21 cellular contexts compared by ENCODE assay signal in genomic region chr9:93665566-93666278, GRCh38.
DNase-seq lines count a peak whose midpoint lies in the region; ATAC-seq and TF ChIP-seq lines count a peak whose summit lies in the region.
"Had no signal": no experiment of that assay in that cellular context is flagged by ENCODE, and none has a peak within 500 bp of the region (broad histone marks: within the 10 kb centered on the region; RNA-seq: fewer than 3 reads in every experiment).

No MANE protein-coding gene starts in this region.

- CTCF ChIA-PET in activated naive CD4-positive, alpha-beta T cell treated with anti-CD3 and anti-CD28 coated beads, Interleukin-2, amount 10 ng/mL, durations not matched to agents 7 days and 5 days (lab: Charles Lee): no interaction called here
- CTCF ChIA-PET in activated naive CD4-positive, alpha-beta T cell treated with anti-CD3 and anti-CD28 coated beads for 36 hours (lab: Charles Lee): interaction anchor here (0.8 to 1.2 kb wide), 2 partner anchors 17 to 490 kb away, joined by 3 read pairs; no protein-coding TSS in a partner anchor

- no peak overlapping the region for H3K27ac ChIP-seq in endodermal cell (ENCODE audit: low read depth, low read length)
- no peak overlapping the region for H3K27ac ChIP-seq in upper lobe of left lung
- H3K27ac ChIP-seq: PC-9, psoas muscle had no signal

- in situ Hi-C loops in G401 (cut with HindIII; ENCODE audit: low sequenced_read_pairs): no loop called here

- TF ChIP-seq EP300 in upper lobe of left lung (IDR thresholded peaks at IDR 0.05): no peak

- no peak overlapping the region for H3K4me3 ChIP-seq in endodermal cell (ENCODE audit: low read length)
- no peak overlapping the region for H3K4me3 ChIP-seq in upper lobe of left lung
- H3K4me3 ChIP-seq: lung, PC-9, psoas muscle had no signal

- H3K4me3 Mint-ChIP-seq in activated naive CD4-positive, alpha-beta T cell treated with anti-CD3 and anti-CD28 coated beads, Interleukin-2, amount 10 ng/mL, durations not matched to agents 7 days and 5 days: no peak overlapping the region
- no peak overlapping the region for H3K4me3 Mint-ChIP-seq in activated naive CD4-positive, alpha-beta T cell treated with anti-CD3 and anti-CD28 coated beads for 36 hours
- H3K4me3 Mint-ChIP-seq in endodermal cell: no peak overlapping the region
- H3K4me3 Mint-ChIP-seq in natural killer cell: no peak overlapping the region
- H3K4me3 Mint-ChIP-seq: brain; CD4-positive, alpha-beta T cell; naive B cell; T-helper 2 cell treated with Interferon-gamma antibody and Interleukin-4, amounts not matched to agents 5 μg/mL and 100 μg/mL, for 36 hours had no signal

- H3K27ac Mint-ChIP-seq in activated naive CD4-positive, alpha-beta T cell treated with anti-CD3 and anti-CD28 coated beads, Interleukin-2, amount 10 ng/mL, durations not matched to agents 7 days and 5 days: no peak overlapping the region
- no peak overlapping the region for H3K27ac Mint-ChIP-seq in activated naive CD4-positive, alpha-beta T cell treated with anti-CD3 and anti-CD28 coated beads for 36 hours
- H3K27ac Mint-ChIP-seq in endodermal cell (no peak overlapping the region), natural killer cell (no peak overlapping the region)
- H3K27ac Mint-ChIP-seq: brain; CD4-positive, alpha-beta T cell; naive B cell; T-helper 2 cell treated with Interferon-gamma antibody and Interleukin-4, amounts not matched to agents 5 μg/mL and 100 μg/mL, for 36 hours had no signal

- H3K27me3 Mint-ChIP-seq in activated naive CD4-positive, alpha-beta T cell treated with anti-CD3 and anti-CD28 coated beads, Interleukin-2, amount 10 ng/mL, durations not matched to agents 7 days and 5 days: no peaks in the 10 kb centered on the region
- no peaks in the 10 kb centered on the region for H3K27me3 Mint-ChIP-seq in activated naive CD4-positive, alpha-beta T cell treated with anti-CD3 and anti-CD28 coated beads for 36 hours (ENCODE audit: low read depth)
- H3K27me3 Mint-ChIP-seq in endodermal cell (ENCODE audit: insufficient read depth) (no peaks in the 10 kb centered on the region), natural killer cell (ENCODE audit: low read depth in 2 of 2) (no peaks in the 10 kb centered on the region)
- H3K27me3 Mint-ChIP-seq: brain; CD4-positive, alpha-beta T cell; naive B cell had no signal

- intact Hi-C loops in activated naive CD4-positive, alpha-beta T cell treated with anti-CD3 and anti-CD28 coated beads for 36 hours (cut with micrococcal nuclease): no loop called here
- intact Hi-C loops in natural killer cell (cut with micrococcal nuclease): no loop called here

- ATAC-seq in natural killer cell: no peak
- ATAC-seq in upper lobe of left lung (ENCODE audit: low FRiP score in 2 of 2): no peak
- no peak for ATAC-seq in HG02763 (IDR thresholded peaks at IDR 0.05; ENCODE audit: unreplicated experiment)
- ATAC-seq in GM21360 (IDR thresholded peaks at IDR 0.05; ENCODE audit: unreplicated experiment): no peak
- ATAC-seq: esophagus mucosa, psoas muscle had no signal

- peaks cover 7% of the 10 kb centered on the region for H3K36me3 ChIP-seq in endodermal cell (ENCODE audit: control insufficient read depth, insufficient read depth, low read length)
- peaks cover 5 to 62% (median 49%) of the 10 kb centered on the region in 4 donors for H3K36me3 ChIP-seq in upper lobe of left lung

- TF ChIP-seq POLR2A in upper lobe of left lung (IDR thresholded peaks at IDR 0.05): no peak

- no peaks in the 10 kb centered on the region for H3K4me1 ChIP-seq in endodermal cell (ENCODE audit: control insufficient read depth, insufficient read depth, low read length)
- H3K4me1 ChIP-seq in upper lobe of left lung: no peaks in the 10 kb centered on the region
- H3K4me1 ChIP-seq: psoas muscle had no signal

- H3K4me1 Mint-ChIP-seq in activated naive CD4-positive, alpha-beta T cell treated with anti-CD3 and anti-CD28 coated beads, Interleukin-2, amount 10 ng/mL, durations not matched to agents 7 days and 5 days: no peaks in the 10 kb centered on the region
- no peaks in the 10 kb centered on the region for H3K4me1 Mint-ChIP-seq in activated naive CD4-positive, alpha-beta T cell treated with anti-CD3 and anti-CD28 coated beads for 36 hours (ENCODE audit: low read depth)
- peaks cover 3% of the 10 kb centered on the region for H3K4me1 Mint-ChIP-seq in endodermal cell
- peaks cover 6 to 25% of the 10 kb centered on the region in 2 donors for H3K4me1 Mint-ChIP-seq in natural killer cell

- H3K27me3 ChIP-seq in endodermal cell (ENCODE audit: control insufficient read depth, insufficient read depth, low read length, poor library complexity, severe bottlenecking): no peaks in the 10 kb centered on the region
- no peaks in the 10 kb centered on the region for H3K27me3 ChIP-seq in upper lobe of left lung

- peaks cover 2% of the 10 kb centered on the region for H3K36me3 Mint-ChIP-seq in activated naive CD4-positive, alpha-beta T cell treated with anti-CD3 and anti-CD28 coated beads, Interleukin-2, amount 10 ng/mL, durations not matched to agents 7 days and 5 days
- no peaks in the 10 kb centered on the region for H3K36me3 Mint-ChIP-seq in activated naive CD4-positive, alpha-beta T cell treated with anti-CD3 and anti-CD28 coated beads for 36 hours (ENCODE audit: low read depth)
- H3K36me3 Mint-ChIP-seq in endodermal cell (ENCODE audit: low read depth) (peaks cover 12% of the 10 kb centered on the region), natural killer cell (no peaks in the 10 kb centered on the region)
- H3K36me3 Mint-ChIP-seq: brain had no signal

- H3K9me3 ChIP-seq in endodermal cell (ENCODE audit: control insufficient read depth, low read length) (no peaks in the 10 kb centered on the region), upper lobe of left lung (no peaks in the 10 kb centered on the region)
- H3K9me3 ChIP-seq: psoas muscle had no signal

- no peak overlapping the region for H3K9ac ChIP-seq in endodermal cell (ENCODE audit: extremely low read depth, low read length, poor library complexity, severe bottlenecking)

- DNase-seq in activated naive CD4-positive, alpha-beta T cell treated with anti-CD3 and anti-CD28 coated beads, Interleukin-2, amount 10 ng/mL, durations not matched to agents 7 days and 5 days: peak; percentile 14
- DNase-seq in activated naive CD4-positive, alpha-beta T cell treated with anti-CD3 and anti-CD28 coated beads for 36 hours: no peak
- DNase-seq in endodermal cell: peak; percentile 34
- peak; percentile 9 for DNase-seq in natural killer cell
- DNase-seq in upper lobe of left lung: peak; percentile 20 to 46
- DNase-seq in G401 (ENCODE audit: low spot score): no peak
- DNase-seq: activated CD4-positive, alpha-beta T cell treated with anti-CD3 and anti-CD28 coated beads for 4 hours; activated naive CD4-positive, alpha-beta T cell treated with anti-CD3 and anti-CD28 coated beads, Interleukin-2, amount 50 U/mL, for 16 hours; dermis blood vessel endothelial cell; naive B cell; NCI-H1417 treated with DMSO at 0.1 percent for 48 hours; NCI-H82; PC-9 had no signal

- WGBS in endodermal cell (ENCODE audit: insufficient coverage in 1 of 2, insufficient read length in 1 of 2), 2 experiments: 92 to 95% methylated on average over 12 to 28 of the region's 28 CpGs
- 92 to 95% methylated on average over 18 to 28 of the region's 28 CpGs for WGBS in upper lobe of left lung, 2 donors

- H3K9me3 Mint-ChIP-seq in activated naive CD4-positive, alpha-beta T cell treated with anti-CD3 and anti-CD28 coated beads, Interleukin-2, amount 10 ng/mL, durations not matched to agents 7 days and 5 days: peaks cover 2% of the 10 kb centered on the region
- no peaks in the 10 kb centered on the region for H3K9me3 Mint-ChIP-seq in activated naive CD4-positive, alpha-beta T cell treated with anti-CD3 and anti-CD28 coated beads for 36 hours
- no peaks in the 10 kb centered on the region for H3K9me3 Mint-ChIP-seq in endodermal cell
- H3K9me3 Mint-ChIP-seq in natural killer cell: no peaks in the 10 kb centered on the region
- H3K9me3 Mint-ChIP-seq: brain; CD4-positive, alpha-beta T cell; naive B cell; T-helper 2 cell treated with Interferon-gamma antibody and Interleukin-4, amounts not matched to agents 5 μg/mL and 100 μg/mL, for 36 hours had no signal

- no peak for TF ChIP-seq CTCF in endodermal cell (conservative IDR thresholded peaks at IDR 0.05)
- TF ChIP-seq CTCF in natural killer cell (IDR thresholded peaks at IDR 0.05): no peak
- TF ChIP-seq CTCF in upper lobe of left lung (IDR thresholded peaks at IDR 0.05): no peak

Comparison
In these comparisons a context has a peak if more than half of its experiments do, and no peak if none do; other contexts are left out.
1. DNase-seq: peak in activated naive CD4-positive, alpha-beta T cell treated with anti-CD3 and anti-CD28 coated beads, Interleukin-2, amount 10 ng/mL, durations not matched to agents 7 days and 5 days (single experiment), endodermal cell (single experiment), natural killer cell (single experiment) and upper lobe of left lung (2 of 2); none in activated naive CD4-positive, alpha-beta T cell treated with anti-CD3 and anti-CD28 coated beads for 36 hours (single experiment) and G401 (single experiment).